25 cellular contexts compared by ENCODE assay signal in genomic region chr6:2481307-2481706, GRCh38.
DNase-seq lines count a peak whose midpoint lies in the region; ATAC-seq, FAIRE-seq and TF ChIP-seq lines count a peak whose summit lies in the region.
"Had no signal": no experiment of that assay in that cellular context is flagged by ENCODE, and none has a peak within 500 bp of the region (broad histone marks: within the 10 kb centered on the region; RNA-seq: fewer than 3 reads in every experiment).

No MANE protein-coding gene starts in this region.

- no peak for TF ChIP-seq POLR2A in A549 (IDR thresholded peaks at IDR 0.05; ENCODE audit: low read length)

- H3K27ac ChIP-seq in left ventricle myocardium inferior (replicated peaks) = peak overlapping the region; percentile 68
- H3K27ac ChIP-seq in right cardiac atrium (ENCODE audit: low read length) = peak overlapping the region; percentile 79
- H3K27ac ChIP-seq in A549 = no peak overlapping the region
- H3K27ac ChIP-seq in small intestine (ENCODE audit: low read depth in 1 of 2, low read length in 1 of 2) = no peak overlapping the region
- H3K27ac ChIP-seq: 22Rv1, BLaER1 had no signal

- H3K36me3 ChIP-seq in left ventricle myocardium inferior = peaks cover 2% of the 10 kb centered on the region
- no peaks in the 10 kb centered on the region for H3K36me3 ChIP-seq in small intestine (ENCODE audit: control insufficient read depth in 2 of 2, insufficient read depth in 2 of 2, low read length in 2 of 2)
- H3K36me3 ChIP-seq: BE2C, BLaER1 had no signal

- H3K4me2 ChIP-seq in A549 = no peak overlapping the region
- H3K4me2 ChIP-seq: BLaER1 had no signal

- CTCF ChIA-PET in A549 (lab: Yijun Ruan, JAX) = interaction anchor here (1.0 kb wide), 1 partner anchor 17 kb away, joined by 3 read pairs; no protein-coding TSS in a partner anchor

- TF ChIP-seq CTCF in left ventricle myocardium inferior (IDR thresholded peaks at IDR 0.05; ENCODE audit: borderline replicate concordance) (no peak), A549 (IDR thresholded peaks at IDR 0.05) (no peak)

- H3K4me3 ChIP-seq in left ventricle myocardium inferior (peak overlapping the region; percentile 28), right cardiac atrium (ENCODE audit: low read length) (no peak overlapping the region), A549 (no peak overlapping the region), small intestine (ENCODE audit: low read depth in 1 of 2, low read length in 2 of 2) (no peak overlapping the region)
- H3K4me3 ChIP-seq: BLaER1, GM12878 had no signal

- intact Hi-C loops in left ventricle myocardium inferior (cut with micrococcal nuclease) = no loop called here
- intact Hi-C loops in left ventricle myocardium superior (cut with micrococcal nuclease) = no loop called here
- intact Hi-C loops in right cardiac atrium (cut with DNase I) = no loop called here
- intact Hi-C loops in cardiac septum (cut with DNase I) = no loop called here

- H3K4me1 ChIP-seq in left ventricle myocardium inferior (peaks cover 50% of the 10 kb centered on the region), right cardiac atrium (ENCODE audit: control insufficient read depth, insufficient read depth, low read length) (peaks cover 7% of the 10 kb centered on the region), A549 (peaks cover 3% of the 10 kb centered on the region; the same call in 1 of the 3 replicates), small intestine (ENCODE audit: control insufficient read depth in 2 of 2, insufficient read depth in 1 of 2, low read depth in 1 of 2, low read length in 1 of 2) (no peaks in the 10 kb centered on the region)
- H3K4me1 ChIP-seq: BE2C, BLaER1 had no signal

- 86% methylated on average over 4 of the region's 4 CpGs for WGBS in right cardiac atrium
- WGBS in A549 (ENCODE audit: missing lambda C conversion rate) = 30% methylated on average over 4 of the region's 4 CpGs
- WGBS in small intestine, 3 donors = 74 to 91% (median 90%) methylated on average over 4 of the region's 4 CpGs

- POLR2A ChIA-PET in A549 (lab: Yijun Ruan, JAX) = no interaction called here

- FAIRE-seq in A549 (lab: Jason Lieb, UNC) (no peak), small intestine (lab: Jason Lieb, UNC) (no peak)
- FAIRE-seq: GM12878, GM12892, GM18507 had no signal

- no peaks in the 10 kb centered on the region for H3K27me3 ChIP-seq in left ventricle myocardium inferior (ENCODE audit: low read depth)
- H3K27me3 ChIP-seq in right cardiac atrium (ENCODE audit: control insufficient read depth, insufficient read depth) = no peaks in the 10 kb centered on the region
- no peaks in the 10 kb centered on the region for H3K27me3 ChIP-seq in small intestine (ENCODE audit: control insufficient read depth in 2 of 2, insufficient read depth in 2 of 2, low read length in 2 of 2)
- H3K27me3 ChIP-seq: BLaER1 had no signal

- no peak for TF ChIP-seq EP300 in A549 (IDR thresholded peaks at IDR 0.05)

- ATAC-seq in left ventricle myocardium superior = no peak
- ATAC-seq in right cardiac atrium = no peak
- no peak for ATAC-seq in A549
- ATAC-seq in left lobe of liver = no peak
- ATAC-seq: GM12878 had no signal

- H3K9me3 ChIP-seq in left ventricle myocardium inferior (replicated peaks) = peaks cover 19% of the 10 kb centered on the region
- no peaks in the 10 kb centered on the region for H3K9me3 ChIP-seq in right cardiac atrium (ENCODE audit: control insufficient read depth, low read length)
- peaks cover 7% of the 10 kb centered on the region; the same call in 2 of the 3 replicates for H3K9me3 ChIP-seq in A549
- peaks cover 2% of the 10 kb centered on the region for H3K9me3 ChIP-seq in small intestine (ENCODE audit: control insufficient read depth, low read depth)
- H3K9me3 ChIP-seq: BE2C had no signal

- DNase-seq in left ventricle myocardium inferior (no peak), left ventricle myocardium superior (no peak), right cardiac atrium (no peak), cardiac septum (ENCODE audit: low spot score) (no peak), A549 (ENCODE audit: low read depth in 1 of 2, low spot score in 1 of 2) (no peak), left lobe of liver (ENCODE audit: low spot score) (peak; percentile 10), small intestine (no peak)
- DNase-seq: ACHN; BE2C; CD4-positive, alpha-beta memory T cell; CD4-positive, CD25-positive, alpha-beta regulatory T cell; CD8-positive, alpha-beta memory T cell; COR-L47; DMS 273 treated with DMSO at 0.1 percent for 48 hours; DMS153; DMS53; DMS79; DND-41; EL; GDM1 had no signal

- no peak for TF ChIP-seq RAD21 in A549 (conservative IDR thresholded peaks at IDR 0.05 in 1 of 2, IDR thresholded peaks at IDR 0.05 in 1 of 2)

TF ChIP-seq in A549, 52 proteins besides CTCF, POLR2A, EP300 and RAD21:
- no peak for TF ChIP-seq CHD4 (IDR thresholded peaks at IDR 0.05; ENCODE audit: borderline replicate concordance)
- TF ChIP-seq MAFK (IDR thresholded peaks at IDR 0.05; ENCODE audit: partially characterized antibody) = peak; percentile 23
- TF ChIP-seq NR3C1 (IDR thresholded peaks at IDR 0.05) = no peak
TF ChIP-seq in A549: peak in this region for 1.

Comparison
In these comparisons a context has a peak if more than half of its experiments do, and no peak if none do; other contexts are left out.
1. H3K27ac ChIP-seq: peak in left ventricle myocardium inferior (single experiment) and right cardiac atrium (single experiment); none in A549 (0 of 2) and small intestine (0 of 2).